11 cellular contexts compared by ENCODE assay signal in genomic region chr2:236743623-236744280, GRCh38.
A peak's percentile ranks its signal among the peaks of the same experiment; 100 is the strongest.
DNase-seq lines count a peak whose midpoint lies in the region; ATAC-seq lines count a peak whose summit lies in the region.
"Had no signal": no experiment of that assay in that cellular context is flagged by ENCODE, and none has a peak within 500 bp of the region (broad histone marks: within the 10 kb centered on the region; RNA-seq: fewer than 3 reads in every experiment).

No MANE protein-coding gene starts in this region.

- H3K4me1 Mint-ChIP-seq in T-helper 17 cell, result no peaks in the 10 kb centered on the region
- H3K4me1 Mint-ChIP-seq: IgD-negative memory B cell; stimulated activated naive CD8-positive, alpha-beta T cell treated with anti-CD3 and anti-CD28 coated beads, Interleukin-15, amount 100 ng/mL, for 72 hours had no signal

- H3K27me3 Mint-ChIP-seq in T-helper 17 cell, result peaks cover 24% of the 10 kb centered on the region
- H3K27me3 Mint-ChIP-seq: stimulated activated naive CD8-positive, alpha-beta T cell treated with anti-CD3 and anti-CD28 coated beads, Interleukin-15, amount 100 ng/mL, for 72 hours had no signal

- H3K4me3 ChIP-seq in MG63 (no peak overlapping the region), neuron (ENCODE audit: low read length) (no peak overlapping the region)

- H3K36me3 ChIP-seq in MG63 (no peaks in the 10 kb centered on the region), neuron (ENCODE audit: insufficient read depth, low read length) (no peaks in the 10 kb centered on the region)

- ATAC-seq in T-helper 17 cell, result no peak
- ATAC-seq: stimulated activated naive CD8-positive, alpha-beta T cell treated with anti-CD3 and anti-CD28 coated beads, Interleukin-15, amount 100 ng/mL, for 72 hours had no signal

- H3K36me3 Mint-ChIP-seq in T-helper 17 cell (ENCODE audit: low read depth), result no peaks in the 10 kb centered on the region
- H3K36me3 Mint-ChIP-seq: IgD-negative memory B cell had no signal

- no peak overlapping the region for H3K27ac Mint-ChIP-seq in T-helper 17 cell
- H3K27ac Mint-ChIP-seq: IgD-negative memory B cell; stimulated activated naive CD8-positive, alpha-beta T cell treated with anti-CD3 and anti-CD28 coated beads, Interleukin-15, amount 100 ng/mL, for 72 hours had no signal

- H3K9me3 ChIP-seq in MG63 (peaks cover 4% of the 10 kb centered on the region; the same call in 1 of the 2 replicates), neuron (ENCODE audit: low read length) (no peaks in the 10 kb centered on the region), T-helper 17 cell (ENCODE audit: control insufficient read depth, low read length, poor library complexity, severe bottlenecking) (no peaks in the 10 kb centered on the region)

- peak overlapping the region; percentile 75 for H2AFZ ChIP-seq in neuron (ENCODE audit: low read depth, low read length)

- no peak overlapping the region for H3K4me3 Mint-ChIP-seq in T-helper 17 cell
- H3K4me3 Mint-ChIP-seq: IgD-negative memory B cell; stimulated activated naive CD8-positive, alpha-beta T cell treated with anti-CD3 and anti-CD28 coated beads, Interleukin-15, amount 100 ng/mL, for 72 hours had no signal

- DNase-seq in AG08395 (ENCODE audit: low spot score), result peak; percentile 88
- peak; percentile 22 for DNase-seq in MG63
- DNase-seq in dedifferentiated amniotic fluid mesenchymal stem cell (ENCODE audit: extremely low spot score), result peak; percentile 16
- no peak for DNase-seq in posterior cingulate gyrus
- no peak for DNase-seq in cardiac septum (ENCODE audit: low spot score)
- DNase-seq in stimulated activated naive CD4-positive, alpha-beta T cell treated with Interleukin-2 at 50 U/mL for 16 hours (lab: John Stamatoyannopoulos, UW), result no peak
- no peak for DNase-seq in T-helper 17 cell
- DNase-seq: stimulated activated CD4-positive, alpha-beta T cell treated with anti-CD3 and anti-CD28 coated beads, Interleukin-2, amount 100 ng/mL, for 48 hours; stimulated activated naive CD8-positive, alpha-beta T cell treated with anti-CD3 and anti-CD28 coated beads, Interleukin-15, amount 100 ng/mL, for 72 hours had no signal

- intact Hi-C loops in posterior cingulate gyrus (cut with DNase I) (no loop called here), cardiac septum (cut with DNase I) (no loop called here)

- peaks cover 30% of the 10 kb centered on the region for H3K4me1 ChIP-seq in neuron (ENCODE audit: insufficient read depth, low read length)

- H3K27me3 ChIP-seq in MG63 (no peaks in the 10 kb centered on the region), neuron (ENCODE audit: insufficient read depth, low read length) (no peaks in the 10 kb centered on the region)

Comparison
In these comparisons a context has a peak if more than half of its experiments do, and no peak if none do; other contexts are left out.
1. DNase-seq: peak in AG08395 (single experiment), MG63 (single experiment) and dedifferentiated amniotic fluid mesenchymal stem cell (single experiment); none in posterior cingulate gyrus (0 of 10), cardiac septum (single experiment), stimulated activated naive CD4-positive, alpha-beta T cell treated with Interleukin-2 at 50 U/mL for 16 hours (single experiment) and T-helper 17 cell (0 of 3).